Comparison of ENCODE assay signal across 13 cellular contexts in the genomic region with DNA sequence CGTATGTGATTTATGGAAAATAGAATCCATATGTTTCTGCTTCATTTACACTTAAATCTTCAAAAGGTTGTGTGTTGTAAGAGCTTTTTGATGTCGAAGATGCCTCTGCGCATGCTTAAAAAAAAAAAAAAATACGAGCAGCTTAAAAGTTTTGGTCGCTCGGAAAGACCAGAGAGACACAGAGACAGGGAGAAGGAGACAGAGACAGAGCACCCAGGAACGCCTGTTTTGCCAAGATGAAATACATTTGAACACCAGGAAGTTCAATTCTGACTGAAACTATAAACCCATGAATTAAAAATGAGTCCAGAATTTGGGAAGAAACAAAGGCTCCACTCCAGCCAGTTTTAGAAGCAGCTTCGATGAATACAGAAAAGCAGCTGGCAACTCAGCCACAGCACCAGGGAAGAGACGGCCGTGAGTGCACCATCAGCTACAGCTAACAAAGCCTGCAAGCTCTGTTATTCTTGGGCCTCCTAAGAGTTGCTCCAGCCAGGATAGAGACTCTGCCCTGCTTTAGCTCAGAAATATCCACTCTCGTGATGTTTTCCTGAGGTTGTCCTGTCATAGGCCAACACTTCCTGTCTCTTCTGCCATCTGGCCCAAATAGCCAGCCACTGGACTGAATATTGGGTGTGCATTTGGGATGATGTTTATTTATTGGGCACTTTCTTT. TPM values are rescaled to one million over a fixed set of nuclear protein-coding genes. Genes with fewer than 3 reads are reported as not detected.
DNase-seq lines count a peak whose midpoint lies in the region; ATAC-seq and TF ChIP-seq lines count a peak whose summit lies in the region.
"Had no signal": no experiment of that assay in that cellular context is flagged by ENCODE, and none has a peak within 500 bp of the region (broad histone marks: within the 10 kb centered on the region; RNA-seq: fewer than 3 reads in every experiment).

No MANE protein-coding gene starts in this region.

- H3K4me3 Mint-ChIP-seq in endothelial cell (ENCODE audit: unreplicated experiment) = no peak overlapping the region
- H3K4me3 Mint-ChIP-seq: activated CD4-positive, alpha-beta memory T cell treated with anti-CD3 and anti-CD28 coated beads, Interleukin-2, amount 10 ng/mL, durations not matched to agents 7 days and 5 days; activated naive CD4-positive, alpha-beta T cell treated with anti-CD3 and anti-CD28 coated beads, Interleukin-2, amount 50 U/mL, for 24 hours; naive thymus-derived CD4-positive, alpha-beta T cell had no signal

- ATAC-seq in thoracic aorta (ENCODE audit: insufficient number of reproducible peaks, low FRiP score, low read depth) = peak; percentile 74
- no peak for ATAC-seq in HG02884 (IDR thresholded peaks at IDR 0.05; ENCODE audit: unreplicated experiment)
- no peak for ATAC-seq in HG03354 (IDR thresholded peaks at IDR 0.05; ENCODE audit: poor library complexity, severe bottlenecking, unreplicated experiment)
- no peak for ATAC-seq in HG02938 (IDR thresholded peaks at IDR 0.05; ENCODE audit: unreplicated experiment)
- ATAC-seq: naive thymus-derived CD4-positive, alpha-beta T cell had no signal

- peaks cover 13% of the 10 kb centered on the region for H3K4me1 Mint-ChIP-seq in endothelial cell (ENCODE audit: unreplicated experiment)
- H3K4me1 Mint-ChIP-seq: activated CD4-positive, alpha-beta memory T cell treated with anti-CD3 and anti-CD28 coated beads, Interleukin-2, amount 10 ng/mL, durations not matched to agents 7 days and 5 days; naive thymus-derived CD4-positive, alpha-beta T cell had no signal

- peak overlapping the region; percentile 21 for H3K27ac ChIP-seq in muscle layer of colon (ENCODE audit: low read depth, low read length)
- peak overlapping the region; percentile 36 to 57 for H3K27ac ChIP-seq in thoracic aorta

- H3K27me3 ChIP-seq in muscle layer of colon (ENCODE audit: control insufficient read depth in 1 of 2, insufficient read depth in 2 of 2, low read length in 2 of 2) = no peaks in the 10 kb centered on the region
- no peaks in the 10 kb centered on the region for H3K27me3 ChIP-seq in thoracic aorta (replicated peaks; ENCODE audit: insufficient read depth)

- no peaks in the 10 kb centered on the region for H3K9me3 Mint-ChIP-seq in endothelial cell (ENCODE audit: unreplicated experiment)
- H3K9me3 Mint-ChIP-seq: activated CD4-positive, alpha-beta memory T cell treated with anti-CD3 and anti-CD28 coated beads, Interleukin-2, amount 10 ng/mL, durations not matched to agents 7 days and 5 days; activated naive CD4-positive, alpha-beta T cell treated with anti-CD3 and anti-CD28 coated beads, Interleukin-2, amount 50 U/mL, for 24 hours; naive thymus-derived CD4-positive, alpha-beta T cell had no signal

- H3K9me3 ChIP-seq in muscle layer of colon (ENCODE audit: low read length) (no peaks in the 10 kb centered on the region), thoracic aorta (no peaks in the 10 kb centered on the region)

- H3K9ac ChIP-seq in muscle layer of colon (ENCODE audit: low read length) = no peak overlapping the region

- peak overlapping the region; percentile 42 for H3K27ac Mint-ChIP-seq in endothelial cell (ENCODE audit: unreplicated experiment)
- H3K27ac Mint-ChIP-seq: activated CD4-positive, alpha-beta memory T cell treated with anti-CD3 and anti-CD28 coated beads, Interleukin-2, amount 10 ng/mL, durations not matched to agents 7 days and 5 days; activated naive CD4-positive, alpha-beta T cell treated with anti-CD3 and anti-CD28 coated beads, Interleukin-2, amount 50 U/mL, for 24 hours had no signal

- peak overlapping the region in 1 of 2 donors; percentile 19 for H3K4me3 ChIP-seq in muscle layer of colon (ENCODE audit: low read depth in 1 of 2, low read length in 2 of 2)
- peak overlapping the region; percentile 34 for H3K4me3 ChIP-seq in thoracic aorta

- DNase-seq in LHCN-M2 (ENCODE audit: low read depth) (peak; percentile 45), endothelial cell (ENCODE audit: low spot score) (no peak), thoracic aorta (ENCODE audit: low spot score) (no peak), pons (ENCODE audit: low spot score) (no peak)
- DNase-seq: activated CD4-positive, alpha-beta memory T cell treated with anti-CD3 and anti-CD28 coated beads, Interleukin-2, amount 10 ng/mL, durations not matched to agents 7 days and 5 days; effector CD4-positive, alpha-beta T cell; T-helper 1 cell had no signal

- H3K4me1 ChIP-seq in muscle layer of colon (ENCODE audit: insufficient read depth, low read length) (peaks cover 44% of the 10 kb centered on the region), thoracic aorta (ENCODE audit: control insufficient read depth in 1 of 2, low read depth in 2 of 2) (peaks cover 5 to 20% of the 10 kb centered on the region in 2 donors)

- peaks cover 2% of the 10 kb centered on the region for H3K27me3 Mint-ChIP-seq in endothelial cell (ENCODE audit: unreplicated experiment)
- H3K27me3 Mint-ChIP-seq: activated CD4-positive, alpha-beta memory T cell treated with anti-CD3 and anti-CD28 coated beads, Interleukin-2, amount 10 ng/mL, durations not matched to agents 7 days and 5 days; activated naive CD4-positive, alpha-beta T cell treated with anti-CD3 and anti-CD28 coated beads, Interleukin-2, amount 50 U/mL, for 24 hours had no signal

- H3K36me3 Mint-ChIP-seq in endothelial cell (ENCODE audit: low read depth, unreplicated experiment) = no peaks in the 10 kb centered on the region
- H3K36me3 Mint-ChIP-seq: activated naive CD4-positive, alpha-beta T cell treated with anti-CD3 and anti-CD28 coated beads, Interleukin-2, amount 50 U/mL, for 24 hours; naive thymus-derived CD4-positive, alpha-beta T cell had no signal

- H3K36me3 ChIP-seq in muscle layer of colon (ENCODE audit: insufficient read depth, low read length) = no peaks in the 10 kb centered on the region
- no peaks in the 10 kb centered on the region for H3K36me3 ChIP-seq in thoracic aorta

- TF ChIP-seq CTCF in endothelial cell (IDR thresholded peaks at IDR 0.05; ENCODE audit: unreplicated experiment) = no peak
- TF ChIP-seq CTCF in thoracic aorta (IDR thresholded peaks at IDR 0.05) = no peak

RNA-seq across cellular contexts. Expression of a gene that starts 2.5 kb away (rescaled TPM):
- total RNA-seq in LHCN-M2 (2014; rRNA removed) (0.40 TPM in 1 of 2 replicates, not detected in the other), endothelial cell (ENCODE audit: unreplicated experiment) (not detected), thoracic aorta (under 1 TPM; 0.27 to 0.92 TPM)
- 0.33 TPM for polyA plus RNA-seq in LHCN-M2 (2012)
- total RNA-seq: activated CD4-positive, alpha-beta memory T cell treated with anti-CD3 and anti-CD28 coated beads, Interleukin-2, amount 10 ng/mL, durations not matched to agents 7 days and 5 days had no signal

RNA-seq across cellular contexts. Expression of a gene that starts 48.8 kb away (rescaled TPM):
- 19.5 and 26.4 TPM in 2 replicates for total RNA-seq in LHCN-M2 (2014; rRNA removed)
- 46.4 TPM for polyA plus RNA-seq in LHCN-M2 (2012)
- 0.23 TPM for total RNA-seq in endothelial cell (ENCODE audit: unreplicated experiment)
- total RNA-seq in thoracic aorta = 10 to 100 TPM; 32.9 to 65.2 TPM
- total RNA-seq: naive thymus-derived CD4-positive, alpha-beta T cell had no signal

Comparison
In these comparisons a context has a peak if more than half of its experiments do, and no peak if none do; other contexts are left out.
1. RNA of a gene that starts 48.8 kb away (total RNA-seq): 32.9 to 65.2 TPM in thoracic aorta and 19.5 to 26.4 TPM in LHCN-M2; 0.23 TPM in endothelial cell (single experiment); every median in the first group is over 10 times any median in the second.